1 cellular context compared by ENCODE assay signal in genomic region chr15:49832421-49832980, GRCh38.
TF ChIP-seq lines count a peak whose summit lies in the region.

No MANE protein-coding gene starts in this region.

TF ChIP-seq in GM23338, 12 proteins besides CTCF, POLR2A, EP300 and RAD21:
- TF ChIP-seq ETS1 (IDR thresholded peaks at IDR 0.05) (no peak), ZNF114 (CRISPR knock-in tag; IDR thresholded peaks at IDR 0.05) (no peak), ZNF462 (CRISPR knock-in tag; IDR thresholded peaks at IDR 0.05) (no peak), POLR2AphosphoS5 (IDR thresholded peaks at IDR 0.05; ENCODE audit: low read depth) (no peak), ZNF331 (CRISPR knock-in tag; IDR thresholded peaks at IDR 0.05; ENCODE audit: low read depth) (no peak), STAT1 (IDR thresholded peaks at IDR 0.05; ENCODE audit: unreplicated experiment) (no peak), JUNB (IDR thresholded peaks at IDR 0.05; ENCODE audit: unreplicated experiment) (no peak), CREB1 (CRISPR knock-in tag; IDR thresholded peaks at IDR 0.05; ENCODE audit: low read depth) (no peak), EZH2 (IDR thresholded peaks at IDR 0.05; ENCODE audit: low read depth, unreplicated experiment) (no peak), NANOG (IDR thresholded peaks at IDR 0.05; ENCODE audit: borderline replicate concordance) (no peak), EZH2phosphoT487 (IDR thresholded peaks at IDR 0.05; ENCODE audit: unreplicated experiment) (no peak)
- TF ChIP-seq, protein P1, sequence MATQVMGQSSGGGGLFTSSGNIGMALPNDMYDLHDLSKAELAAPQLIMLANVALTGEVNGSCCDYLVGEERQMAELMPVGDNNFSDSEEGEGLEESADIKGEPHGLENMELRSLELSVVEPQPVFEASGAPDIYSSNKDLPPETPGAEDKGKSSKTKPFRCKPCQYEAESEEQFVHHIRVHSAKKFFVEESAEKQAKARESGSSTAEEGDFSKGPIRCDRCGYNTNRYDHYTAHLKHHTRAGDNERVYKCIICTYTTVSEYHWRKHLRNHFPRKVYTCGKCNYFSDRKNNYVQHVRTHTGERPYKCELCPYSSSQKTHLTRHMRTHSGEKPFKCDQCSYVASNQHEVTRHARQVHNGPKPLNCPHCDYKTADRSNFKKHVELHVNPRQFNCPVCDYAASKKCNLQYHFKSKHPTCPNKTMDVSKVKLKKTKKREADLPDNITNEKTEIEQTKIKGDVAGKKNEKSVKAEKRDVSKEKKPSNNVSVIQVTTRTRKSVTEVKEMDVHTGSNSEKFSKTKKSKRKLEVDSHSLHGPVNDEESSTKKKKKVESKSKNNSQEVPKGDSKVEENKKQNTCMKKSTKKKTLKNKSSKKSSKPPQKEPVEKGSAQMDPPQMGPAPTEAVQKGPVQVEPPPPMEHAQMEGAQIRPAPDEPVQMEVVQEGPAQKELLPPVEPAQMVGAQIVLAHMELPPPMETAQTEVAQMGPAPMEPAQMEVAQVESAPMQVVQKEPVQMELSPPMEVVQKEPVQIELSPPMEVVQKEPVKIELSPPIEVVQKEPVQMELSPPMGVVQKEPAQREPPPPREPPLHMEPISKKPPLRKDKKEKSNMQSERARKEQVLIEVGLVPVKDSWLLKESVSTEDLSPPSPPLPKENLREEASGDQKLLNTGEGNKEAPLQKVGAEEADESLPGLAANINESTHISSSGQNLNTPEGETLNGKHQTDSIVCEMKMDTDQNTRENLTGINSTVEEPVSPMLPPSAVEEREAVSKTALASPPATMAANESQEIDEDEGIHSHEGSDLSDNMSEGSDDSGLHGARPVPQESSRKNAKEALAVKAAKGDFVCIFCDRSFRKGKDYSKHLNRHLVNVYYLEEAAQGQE (IDR thresholded peaks at IDR 0.05; ENCODE audit: unreplicated experiment) = no peak
